Comparison of ENCODE assay signal across 8 cellular contexts in genomic region chr7:155590215-155591023, GRCh38. TPM values are rescaled to one million over a fixed set of nuclear protein-coding genes. Genes with fewer than 3 reads are reported as not detected.
A peak's percentile ranks its signal among the peaks of the same experiment; 100 is the strongest.
DNase-seq lines count a peak whose midpoint lies in the region; ATAC-seq and FAIRE-seq lines count a peak whose summit lies in the region.

No MANE protein-coding gene starts in this region.

- in situ Hi-C loops in GM23248 (cut with MboI) = no loop called here

- no peak overlapping the region for H2AFZ ChIP-seq in GM23248

- ATAC-seq in HG03196 (IDR thresholded peaks at IDR 0.05; ENCODE audit: unreplicated experiment) (no peak), GM21360 (IDR thresholded peaks at IDR 0.05; ENCODE audit: unreplicated experiment) (no peak)

- no peaks in the 10 kb centered on the region for H3K79me2 ChIP-seq in GM23248 (ENCODE audit: insufficient read depth)

- H3K4me3 ChIP-seq in GM23248 (no peak overlapping the region), mesodermal cell (ENCODE audit: extremely low read depth, insufficient read depth, low read length, poor library complexity, severe bottlenecking) (no peak overlapping the region)

- H3K27ac ChIP-seq in GM23248 = no peak overlapping the region
- peak overlapping the region; percentile 73 for H3K27ac ChIP-seq in mesodermal cell (ENCODE audit: low read depth, low read length, severe bottlenecking)

- H3F3A ChIP-seq in GM23248 (ENCODE audit: insufficient read depth) = no peaks in the 10 kb centered on the region

- WGBS in GM23248 (ENCODE audit: low coverage in 1 of 2, low lambda C conversion rate in 2 of 2, missing lambda C conversion rate in 2 of 2), 2 experiments = 72 to 74% methylated on average over 20 of the region's 20 CpGs
- 86 to 88% methylated on average over 19 to 20 of the region's 20 CpGs for WGBS in mesodermal cell (ENCODE audit: insufficient coverage in 2 of 2), 2 experiments

- H3K36me3 ChIP-seq in GM23248 (ENCODE audit: low read depth) (no peaks in the 10 kb centered on the region), mesodermal cell (ENCODE audit: control insufficient read depth, insufficient read depth, low read length) (no peaks in the 10 kb centered on the region)

- no peaks in the 10 kb centered on the region for H4K20me1 ChIP-seq in GM23248 (ENCODE audit: insufficient read depth)

- no peaks in the 10 kb centered on the region for H3K9me2 ChIP-seq in GM23248 (ENCODE audit: insufficient read depth)

- peaks cover 9% of the 10 kb centered on the region for H3K27me3 ChIP-seq in GM23248 (replicated peaks; ENCODE audit: insufficient read depth)

- no peak for FAIRE-seq in urothelium cell line (lab: Jason Lieb, UNC)

- H3K9ac ChIP-seq in GM23248 = no peak overlapping the region

- DNase-seq in GM23248 (peak; percentile 38), NCI-H2029 (lab: John Stamatoyannopoulos, UW) (peak; percentile 86), astrocyte of the hippocampus (ENCODE audit: low read depth, low spot score) (peak; percentile 30), urothelium cell line (ENCODE audit: low spot score) (no peak), T1000 (lab: John Stamatoyannopoulos, UW) (no peak)

- H3K4me1 ChIP-seq in GM23248 (ENCODE audit: insufficient read depth) (no peaks in the 10 kb centered on the region), mesodermal cell (ENCODE audit: control insufficient read depth, insufficient read depth, low read length, poor library complexity, severe bottlenecking) (peaks cover 6% of the 10 kb centered on the region)

- no peaks in the 10 kb centered on the region for H3K9me3 ChIP-seq in GM23248 (ENCODE audit: low read depth)
- no peaks in the 10 kb centered on the region for H3K9me3 ChIP-seq in mesodermal cell (ENCODE audit: control insufficient read depth, low read length)

- no peak overlapping the region for H3K4me2 ChIP-seq in GM23248 (ENCODE audit: unreplicated experiment)

RNA-seq across cellular contexts. Expression of gene CNPY1, which starts 44.1 kb away (rescaled TPM):
- not detected in 2 replicates for total RNA-seq in GM23248 (2014; rRNA removed; shearing (Covaris generic))
- polyA plus RNA-seq in GM23248 (2016; fragmentation: Nextera tagmentation; extraction: Ambion mirVana) = not detected in 2 replicates
- polyA plus RNA-seq in mesodermal cell (2013, experiment 1 of 2) = 1.5 TPM
- polyA plus RNA-seq in mesodermal cell (2013, experiment 2 of 2) = 0.56 TPM

RNA-seq across cellular contexts. Expression of gene RBM33, which starts 54.0 kb away (rescaled TPM):
- total RNA-seq in GM23248 (2014; rRNA removed; shearing (Covaris generic)) = 9.5 and 10.5 TPM in 2 replicates
- 33.2 and 36.0 TPM in 2 replicates for polyA plus RNA-seq in GM23248 (2016; fragmentation: Nextera tagmentation; extraction: Ambion mirVana)
- 43.1 TPM for polyA plus RNA-seq in mesodermal cell (2013, experiment 1 of 2)
- polyA plus RNA-seq in mesodermal cell (2013, experiment 2 of 2) = 32.3 TPM

Comparison
In these comparisons a context has a peak if more than half of its experiments do, and no peak if none do; other contexts are left out.
1. DNase-seq: peak in GM23248 (single experiment), NCI-H2029 (single experiment) and astrocyte of the hippocampus (single experiment); none in urothelium cell line (single experiment) and T1000 (single experiment).